ENCODE assay signal across 1 cellular context in the genomic region with DNA sequence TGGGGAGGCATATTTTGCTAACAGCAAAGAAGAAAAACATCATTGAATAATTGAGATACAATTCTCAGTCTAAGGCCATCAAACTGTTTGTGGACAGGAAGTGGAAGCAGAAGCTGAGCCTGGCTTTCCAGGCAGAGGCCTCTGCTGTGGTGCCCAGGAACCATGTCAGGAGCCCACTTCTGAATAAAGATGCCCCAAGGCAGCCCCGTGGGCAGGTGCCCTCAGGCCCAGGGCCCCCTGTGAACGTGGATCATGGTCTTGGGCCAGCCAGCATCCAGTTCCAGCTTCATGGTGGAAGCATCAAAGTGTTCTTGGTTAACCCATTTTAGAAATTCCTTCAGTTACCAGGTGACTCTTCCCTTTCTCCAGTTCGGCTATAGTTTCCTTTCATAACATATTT.
TF ChIP-seq lines count a peak whose summit lies in the region.

No MANE protein-coding gene starts in this region.

TF ChIP-seq in K562, 482 proteins besides CTCF, POLR2A, EP300 and RAD21 (continued from another document):
- TF ChIP-seq PATZ1 (CRISPR knock-in tag; IDR thresholded peaks at IDR 0.05; ENCODE audit: borderline replicate concordance) (no peak), CHCHD3 (CRISPR knock-in tag; IDR thresholded peaks at IDR 0.05) (no peak), ZNF699 (CRISPR knock-in tag; IDR thresholded peaks at IDR 0.05; ENCODE audit: insufficient replicate concordance) (no peak)
- TF ChIP-seq, protein P1, sequence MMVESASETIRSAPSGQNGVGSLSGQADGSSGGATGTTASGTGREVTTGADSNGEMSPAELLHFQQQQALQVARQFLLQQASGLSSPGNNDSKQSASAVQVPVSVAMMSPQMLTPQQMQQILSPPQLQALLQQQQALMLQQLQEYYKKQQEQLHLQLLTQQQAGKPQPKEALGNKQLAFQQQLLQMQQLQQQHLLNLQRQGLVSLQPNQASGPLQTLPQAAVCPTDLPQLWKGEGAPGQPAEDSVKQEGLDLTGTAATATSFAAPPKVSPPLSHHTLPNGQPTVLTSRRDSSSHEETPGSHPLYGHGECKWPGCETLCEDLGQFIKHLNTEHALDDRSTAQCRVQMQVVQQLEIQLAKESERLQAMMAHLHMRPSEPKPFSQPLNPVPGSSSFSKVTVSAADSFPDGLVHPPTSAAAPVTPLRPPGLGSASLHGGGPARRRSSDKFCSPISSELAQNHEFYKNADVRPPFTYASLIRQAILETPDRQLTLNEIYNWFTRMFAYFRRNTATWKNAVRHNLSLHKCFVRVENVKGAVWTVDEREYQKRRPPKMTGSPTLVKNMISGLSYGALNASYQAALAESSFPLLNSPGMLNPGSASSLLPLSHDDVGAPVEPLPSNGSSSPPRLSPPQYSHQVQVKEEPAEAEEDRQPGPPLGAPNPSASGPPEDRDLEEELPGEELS (CRISPR knock-in tag; IDR thresholded peaks at IDR 0.05; ENCODE audit: borderline replicate concordance): no peak
